In genomic region chrX:149871940-149872339, GRCh38 we compare ENCODE assay signal across 8 cellular contexts. TPM values are rescaled to one million over a fixed set of nuclear protein-coding genes. Genes with fewer than 3 reads are reported as not detected.
A peak's percentile ranks its signal among the peaks of the same experiment; 100 is the strongest.
DNase-seq lines count a peak whose midpoint lies in the region; FAIRE-seq and TF ChIP-seq lines count a peak whose summit lies in the region.

No MANE protein-coding gene starts in this region.

- H3K4me3 ChIP-seq in NB4 (ENCODE audit: low read depth, low read length) (no peak overlapping the region), kidney epithelial cell (ENCODE audit: low read depth, low read length) (no peak overlapping the region)

- H3K36me3 ChIP-seq in kidney epithelial cell (ENCODE audit: control insufficient read depth, insufficient read depth, low read length), result no peaks in the 10 kb centered on the region

- H3K27me3 ChIP-seq in kidney epithelial cell (ENCODE audit: control insufficient read depth, insufficient read depth, low read length), result no peaks in the 10 kb centered on the region

- DNase-seq in H54 (ENCODE audit: insufficient read length, low spot score), result peak; percentile 14
- DNase-seq in NB4 (ENCODE audit: low read depth), result peak; percentile 47
- peak; percentile 72 for DNase-seq in activated T-cell treated with anti-CD3 and anti-CD28 coated beads, Interleukin-2, amount 50 U/mL, for 1 hour
- DNase-seq in kidney epithelial cell (ENCODE audit: low read depth), result no peak
- peak; percentile 35 to 64 for DNase-seq in stimulated activated CD8-positive, alpha-beta memory T cell treated with anti-CD3 and anti-CD28 coated beads, Interleukin-7, amount 100 ng/mL, for 4 hours (ENCODE audit: low read depth in 2 of 2)
- no peak for DNase-seq in mesenteric fat pad (ENCODE audit: low spot score)
- no peak for DNase-seq in NCI-H2081 treated with DMSO at 0.1 percent for 48 hours (lab: John Stamatoyannopoulos, UW)

- TF ChIP-seq POLR2A in H54 (IDR thresholded peaks at IDR 0.05; ENCODE audit: low read depth, low read length), result no peak
- TF ChIP-seq POLR2A in NB4 (IDR thresholded peaks at IDR 0.05; ENCODE audit: extremely low read depth, insufficient read length), result no peak

- FAIRE-seq in H54 (lab: Jason Lieb, UNC), result no peak

- peak; percentile 62 for TF ChIP-seq CTCF in GM12872 (IDR thresholded peaks at IDR 0.05; ENCODE audit: insufficient read depth, low read depth, low read length)
- peak; percentile 52 for TF ChIP-seq CTCF in NB4 (IDR thresholded peaks at IDR 0.05; ENCODE audit: low read depth, low read length)
- peak; percentile 32 for TF ChIP-seq CTCF in kidney epithelial cell (IDR thresholded peaks at IDR 0.05; ENCODE audit: insufficient read depth, low read length, poor library complexity, severe bottlenecking)

RNA-seq across cellular contexts. Expression of gene MAGEA8, which starts 9.0 kb away (rescaled TPM):
- total RNA-seq in kidney epithelial cell, result not detected in 2 replicates
- not detected for total RNA-seq in mesenteric fat pad

RNA-seq across cellular contexts. Expression of gene HSFX4, which starts 57.4 kb away (rescaled TPM):
- total RNA-seq in kidney epithelial cell, result not detected in 2 replicates
- not detected for total RNA-seq in mesenteric fat pad

Comparison
In these comparisons a context has a peak if more than half of its experiments do, and no peak if none do; other contexts are left out.
1. DNase-seq: peak in H54 (single experiment), NB4 (single experiment), activated T-cell treated with anti-CD3 and anti-CD28 coated beads, Interleukin-2, amount 50 U/mL, for 1 hour (single experiment) and stimulated activated CD8-positive, alpha-beta memory T cell treated with anti-CD3 and anti-CD28 coated beads, Interleukin-7, amount 100 ng/mL, for 4 hours (2 of 2); none in kidney epithelial cell (single experiment), mesenteric fat pad (single experiment) and NCI-H2081 treated with DMSO at 0.1 percent for 48 hours (single experiment).
2. Peak in every context shown above with its lines, with median percentiles within 50 percentile points of each other: CTCF ChIP-seq.